Comparison of ENCODE assay signal across 8 cellular contexts in genomic region chr5:157740211-157740610, GRCh38. TPM values are rescaled to one million over a fixed set of nuclear protein-coding genes. Genes with fewer than 3 reads are reported as not detected.
A peak's percentile ranks its signal among the peaks of the same experiment; 100 is the strongest.
DNase-seq lines count a peak whose midpoint lies in the region; ATAC-seq and TF ChIP-seq lines count a peak whose summit lies in the region.

No MANE protein-coding gene starts in this region.

- no peak overlapping the region for H3K4me3 ChIP-seq in lung

- no peak overlapping the region for H3K27ac ChIP-seq in lung (ENCODE audit: low read depth in 1 of 2, low read length in 1 of 2)

- WGBS in lung, 2 donors = 67 to 70% methylated on average over 4 of the region's 4 CpGs

- CTCF ChIA-PET in activated CD8-positive, alpha-beta T cell treated with anti-CD3 and anti-CD28 coated beads for 36 hours (lab: Charles Lee) = interaction anchor here (1.3 to 4.0 kb wide), 4 partner anchors 9 to 308 kb away, joined by 4 to 37 read pairs (median 10); partner anchors contain the start of gene THG1L

- no peak overlapping the region for H3K27ac Mint-ChIP-seq in activated CD8-positive, alpha-beta T cell treated with anti-CD3 and anti-CD28 coated beads for 36 hours

- peaks cover 25% of the 10 kb centered on the region for H3K36me3 Mint-ChIP-seq in activated CD8-positive, alpha-beta T cell treated with anti-CD3 and anti-CD28 coated beads for 36 hours (ENCODE audit: low read depth)

- H3K27me3 Mint-ChIP-seq in activated CD8-positive, alpha-beta T cell treated with anti-CD3 and anti-CD28 coated beads for 36 hours = no peaks in the 10 kb centered on the region

- H3K36me3 ChIP-seq in lung (ENCODE audit: control insufficient read depth in 2 of 2, insufficient read depth in 2 of 2, low read length in 2 of 2) = peaks cover 0 to 4% of the 10 kb centered on the region in 2 donors

- H3K4me1 ChIP-seq in lung (ENCODE audit: control insufficient read depth in 2 of 2, insufficient read depth in 2 of 2, low read length in 2 of 2) = peaks cover 4 to 6% of the 10 kb centered on the region in 2 donors

- TF ChIP-seq CTCF in activated CD8-positive, alpha-beta T cell treated with anti-CD3 and anti-CD28 coated beads for 36 hours (IDR thresholded peaks at IDR 0.05) = peak; percentile 73
- TF ChIP-seq CTCF in lung (IDR thresholded peaks at IDR 0.05; ENCODE audit: control extremely low read depth, extremely low read depth) = peak; percentile 0

- peaks cover 17% of the 10 kb centered on the region for H3K4me1 Mint-ChIP-seq in activated CD8-positive, alpha-beta T cell treated with anti-CD3 and anti-CD28 coated beads for 36 hours (ENCODE audit: low read depth)

- intact Hi-C loops in activated CD8-positive, alpha-beta T cell treated with anti-CD3 and anti-CD28 coated beads for 36 hours (cut with micrococcal nuclease) = loop anchor here (5.0 kb wide), 1 partner anchor 308 kb away; no protein-coding TSS in a partner anchor

- no peaks in the 10 kb centered on the region for H3K27me3 ChIP-seq in lung (ENCODE audit: control insufficient read depth, insufficient read depth)

- H3K4me3 Mint-ChIP-seq in activated CD8-positive, alpha-beta T cell treated with anti-CD3 and anti-CD28 coated beads for 36 hours = no peak overlapping the region

- H3K9me3 ChIP-seq in lung (ENCODE audit: control insufficient read depth in 2 of 2, insufficient read depth in 1 of 2, low read length in 1 of 2) = no peaks in the 10 kb centered on the region

- no peaks in the 10 kb centered on the region for H3K9me3 Mint-ChIP-seq in activated CD8-positive, alpha-beta T cell treated with anti-CD3 and anti-CD28 coated beads for 36 hours

- DNase-seq in DMS53 treated with DMSO at 0.1 percent for 48 hours (lab: John Stamatoyannopoulos, UW; ENCODE audit: unreplicated experiment) (peak; percentile 55), HT-29 (ENCODE audit: low spot score) (peak; percentile 58), lung (ENCODE audit: low spot score) (no peak), KG1 (lab: John Stamatoyannopoulos, UW) (no peak), cerebellar nuclear complex (lab: John Stamatoyannopoulos, UW) (no peak), cortex of kidney (lab: John Stamatoyannopoulos, UW) (no peak)
- peak; percentile 26 for DNase-seq in activated CD8-positive, alpha-beta T cell treated with anti-CD3 and anti-CD28 coated beads for 36 hours

- POLR2A ChIA-PET in activated CD8-positive, alpha-beta T cell treated with anti-CD3 and anti-CD28 coated beads for 36 hours (lab: Charles Lee) = no interaction called here

- no peak for ATAC-seq in activated CD8-positive, alpha-beta T cell treated with anti-CD3 and anti-CD28 coated beads for 36 hours
- ATAC-seq in lung (ENCODE audit: insufficient read depth, low FRiP score) = no peak
- no peak for ATAC-seq in HG03457 (IDR thresholded peaks at IDR 0.05; ENCODE audit: unreplicated experiment)

RNA-seq across cellular contexts. Expression of gene LSM11, which starts 3.3 kb away (rescaled TPM):
- 3.0 and 3.1 TPM in 2 replicates for total RNA-seq in HT-29 (2014; rRNA removed; shearing (Covaris generic))
- 1 to 10 TPM; 7.0 to 7.3 TPM for total RNA-seq in activated CD8-positive, alpha-beta T cell treated with anti-CD3 and anti-CD28 coated beads for 36 hours
- total RNA-seq in lung = 1 to 10 TPM; 2.4 to 7.0 TPM
- 1 to 10 TPM in 1 of 2 donors, under 1 TPM in 1; 0.93 to 1.2 TPM for polyA plus RNA-seq in lung

RNA-seq across cellular contexts. Expression of gene THG1L, which starts 9.0 kb away (rescaled TPM):
- 24.5 and 26.2 TPM in 2 replicates for total RNA-seq in HT-29 (2014; rRNA removed; shearing (Covaris generic))
- total RNA-seq in activated CD8-positive, alpha-beta T cell treated with anti-CD3 and anti-CD28 coated beads for 36 hours = 10 to 100 TPM; 24.9 to 26.6 TPM
- total RNA-seq in lung = 10 to 100 TPM in 1 of 2 donors, 1 to 10 TPM in 1; 9.5 to 22.0 TPM
- 10 to 100 TPM in 1 of 2 donors, 1 to 10 TPM in 1; 8.0 to 14.6 TPM for polyA plus RNA-seq in lung

Comparison
In these comparisons a context has a peak if more than half of its experiments do, and no peak if none do; other contexts are left out.
1. DNase-seq: peak in DMS53 treated with DMSO at 0.1 percent for 48 hours (single experiment), HT-29 (single experiment) and activated CD8-positive, alpha-beta T cell treated with anti-CD3 and anti-CD28 coated beads for 36 hours (single experiment); none in lung (single experiment), KG1 (single experiment), cerebellar nuclear complex (0 of 2) and cortex of kidney (single experiment).